Comparison of ENCODE assay signal across 32 cellular contexts in the genomic region with DNA sequence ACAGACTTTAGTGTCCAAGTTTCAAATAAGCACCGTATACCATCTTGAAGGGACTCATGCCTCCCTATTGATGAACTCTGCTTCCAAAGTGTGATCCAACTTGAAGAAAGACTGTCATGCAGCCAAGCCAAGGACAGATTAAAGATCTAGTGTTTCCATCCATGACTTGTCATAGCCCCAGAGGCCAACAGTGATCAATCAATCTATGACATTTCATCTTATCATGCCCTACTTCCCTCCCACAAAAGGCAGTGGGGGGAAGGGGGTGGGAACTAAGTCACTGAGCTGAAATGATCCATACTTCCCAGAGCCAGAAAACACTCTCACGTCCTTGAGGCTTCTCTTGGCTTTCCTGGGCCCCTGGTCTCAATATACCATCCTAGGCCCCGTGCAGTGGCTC. TPM values are rescaled to one million over a fixed set of nuclear protein-coding genes. Genes with fewer than 3 reads are reported as not detected.
"Had no signal": no experiment of that assay in that cellular context is flagged by ENCODE, and none has a peak within 500 bp of the region (broad histone marks: within the 10 kb centered on the region; RNA-seq: fewer than 3 reads in every experiment).

No MANE protein-coding gene starts in this region.

- H3K4me3 ChIP-seq: colonic mucosa, coronary artery, dorsolateral prefrontal cortex, esophagus muscularis mucosa, esophagus squamous epithelium, gastrocnemius medialis, gastroesophageal sphincter, heart left ventricle, heart right ventricle had no signal

- H3K4me1 ChIP-seq: colonic mucosa, esophagus muscularis mucosa, esophagus squamous epithelium, foreskin keratinocyte, gastrocnemius medialis, gastroesophageal sphincter, heart left ventricle, heart right ventricle had no signal

- DNase-seq: colonic mucosa; cortex of kidney; dermis blood vessel endothelial cell; dorsolateral prefrontal cortex; effector CD4-positive, alpha-beta T cell; effector CD8-positive, alpha-beta T cell; effector memory CD4-positive, alpha-beta T cell; effector memory CD8-positive, alpha-beta T cell; endodermal cell; erythroblast; esophagus squamous epithelium; foreskin fibroblast; foreskin keratinocyte; foreskin melanocyte; gastrocnemius medialis; glutamatergic neuron; head of caudate nucleus; heart left ventricle; heart right ventricle had no signal

- H3K36me3 ChIP-seq: colonic mucosa, esophagus squamous epithelium, gastrocnemius medialis, heart right ventricle had no signal

- ATAC-seq: effector memory CD8-positive, alpha-beta T cell; esophagus mucosa; foreskin keratinocyte; gastrocnemius medialis; gastroesophageal sphincter; heart left ventricle; heart right ventricle had no signal

- H3K27ac ChIP-seq: colonic mucosa, coronary artery, dorsolateral prefrontal cortex, epithelial cell of prostate, esophagus muscularis mucosa, esophagus squamous epithelium, foreskin keratinocyte, gastrocnemius medialis, gastroesophageal sphincter, heart left ventricle, heart right ventricle had no signal

- H3K9me3 ChIP-seq: colonic mucosa, esophagus muscularis mucosa, esophagus squamous epithelium, gastrocnemius medialis, gastroesophageal sphincter, heart left ventricle, heart right ventricle had no signal

- FAIRE-seq: colon, endometrium, endothelial cell of umbilical vein, frontal cortex had no signal

- H3K27me3 ChIP-seq: colonic mucosa, dorsolateral prefrontal cortex, esophagus muscularis mucosa, esophagus squamous epithelium, foreskin keratinocyte, gastrocnemius medialis, gastroesophageal sphincter, heart left ventricle, heart right ventricle had no signal

RNA-seq across cellular contexts. Expression of a gene that starts 4.0 kb away (rescaled TPM):
- total RNA-seq: dermis blood vessel endothelial cell, dermis microvascular lymphatic vessel endothelial cell, endodermal cell, epithelial cell of proximal tubule, esophagus muscularis mucosa, esophagus squamous epithelium, fibroblast of lung, fibroblast of villous mesenchyme, foreskin keratinocyte, frontal cortex, gastroesophageal sphincter had no signal
- polyA plus RNA-seq: fibroblast of lung had no signal
